In the genomic region with DNA sequence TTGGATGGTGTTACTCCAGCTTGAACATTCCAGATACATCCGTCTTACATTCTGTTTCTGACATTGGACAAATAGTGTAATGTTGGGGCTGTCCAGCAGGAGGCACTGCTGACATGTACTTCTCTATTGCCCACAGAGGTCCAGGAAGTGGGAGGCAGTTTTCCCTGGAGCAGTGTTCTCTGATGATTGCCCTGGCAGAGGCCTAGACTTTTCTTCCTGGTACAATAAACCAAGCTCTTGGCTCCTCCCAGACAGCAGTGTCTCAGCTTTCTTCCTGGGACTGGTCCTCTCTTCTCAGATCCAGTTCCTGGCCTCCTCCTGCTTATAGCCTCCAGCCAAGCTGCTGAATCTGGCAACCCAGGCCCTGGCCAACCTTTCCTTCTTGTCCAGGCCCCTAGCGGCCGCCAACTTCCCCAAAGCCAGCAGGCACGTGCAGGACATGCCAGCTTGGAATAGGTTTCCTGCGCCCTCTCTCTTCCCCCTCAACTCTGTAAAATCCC, we compare ENCODE assay signal across 9 cellular contexts. TPM values are rescaled to one million over a fixed set of nuclear protein-coding genes. Genes with fewer than 3 reads are reported as not detected.
DNase-seq lines count a peak whose midpoint lies in the region; ATAC-seq, FAIRE-seq and TF ChIP-seq lines count a peak whose summit lies in the region.
"Had no signal": no experiment of that assay in that cellular context is flagged by ENCODE, and none has a peak within 500 bp of the region (broad histone marks: within the 10 kb centered on the region; RNA-seq: fewer than 3 reads in every experiment).

No MANE protein-coding gene starts in this region.

- no peaks in the 10 kb centered on the region for H3K27me3 Mint-ChIP-seq in Calu3 (ENCODE audit: unreplicated experiment)

- peaks cover 21% of the 10 kb centered on the region for H3K4me1 Mint-ChIP-seq in Calu3 (ENCODE audit: low read depth, unreplicated experiment)

- H3K27ac Mint-ChIP-seq in Calu3 (ENCODE audit: unreplicated experiment): no peak overlapping the region
- H3K27ac Mint-ChIP-seq: T-helper 1 cell treated with Interleukin-12 subunit alpha and Interleukin-12 subunit beta and Interleukin-4 antibody, amounts not matched to agents 30 μg/mL and 1 μg/mL, for 36 hours had no signal

- ATAC-seq in Panc1 (peak; percentile 87), foreskin keratinocyte (peak; percentile 76), HG02840 (IDR thresholded peaks at IDR 0.05; ENCODE audit: low FRiP score, unreplicated experiment) (no peak)

- H3K36me3 ChIP-seq in Panc1 (ENCODE audit: control insufficient read depth, insufficient read depth, low read length): no peaks in the 10 kb centered on the region
- no peaks in the 10 kb centered on the region for H3K36me3 ChIP-seq in neutrophil

- intact Hi-C loops in Calu3 (cut with micrococcal nuclease; ENCODE audit: unreplicated experiment): loop anchor here (1.0 to 5.0 kb wide), 3 partner anchors 80 to 189 kb away; a partner anchor contains a TSS
- intact Hi-C loops in Panc1 (cut with micrococcal nuclease; ENCODE audit: unreplicated experiment): loop anchor here (5.0 kb wide), 1 partner anchor 115 kb away; a partner anchor contains a TSS

- CTCF ChIA-PET in Calu3 (lab: Charles Lee) (interaction anchor here (0.6 to 6.7 kb wide), 13 partner anchors 52 to 207 kb away, joined by 3 to 157 read pairs (median 4); no protein-coding TSS in a partner anchor), Panc1 (lab: Charles Lee) (interaction anchor here (0.5 to 5.9 kb wide), 16 partner anchors 12 to 430 kb away, joined by 3 to 125 read pairs (median 4); no protein-coding TSS in a partner anchor)

- peak; percentile 65 for TF ChIP-seq CTCF in Calu3 (IDR thresholded peaks at IDR 0.05; ENCODE audit: unreplicated experiment)
- TF ChIP-seq CTCF in Panc1 (IDR thresholded peaks at IDR 0.05): peak; percentile 88
- TF ChIP-seq CTCF in foreskin keratinocyte (conservative IDR thresholded peaks at IDR 0.05): peak; percentile 99
- peak; percentile 79 for TF ChIP-seq CTCF in neutrophil (IDR thresholded peaks at IDR 0.05)

- H3K4me3 Mint-ChIP-seq in Calu3 (ENCODE audit: low read depth, unreplicated experiment): no peak overlapping the region
- H3K4me3 Mint-ChIP-seq: T-helper 1 cell treated with Interleukin-12 subunit alpha and Interleukin-12 subunit beta and Interleukin-4 antibody, amounts not matched to agents 30 μg/mL and 1 μg/mL, for 36 hours had no signal

- BruUV-seq in Calu3 (replicated peaks; lab: Mats Ljungman, UMichigan) (no TSS peak), Panc1 (replicated peaks; lab: Mats Ljungman, UMichigan) (no TSS peak)

- H3K9me3 Mint-ChIP-seq in Calu3 (ENCODE audit: low read depth, unreplicated experiment): no peaks in the 10 kb centered on the region
- H3K9me3 Mint-ChIP-seq: T-helper 1 cell treated with Interleukin-12 subunit alpha and Interleukin-12 subunit beta and Interleukin-4 antibody, amounts not matched to agents 30 μg/mL and 1 μg/mL, for 36 hours had no signal

- POLR2A ChIA-PET in Panc1 (lab: Charles Lee): interaction anchor here (0.6 kb wide), 1 partner anchor 127 kb away, joined by 3 read pairs; no protein-coding TSS in a partner anchor

- H3K4me3 ChIP-seq in Panc1 (ENCODE audit: low read depth in 2 of 2, low read length in 2 of 2) (no peak overlapping the region), neutrophil (ENCODE audit: low read depth in 1 of 2, low read length in 1 of 2) (no peak overlapping the region)

- H3K4me1 ChIP-seq in Panc1 (ENCODE audit: control insufficient read depth, insufficient read depth, low read length) (peaks cover 9% of the 10 kb centered on the region), foreskin keratinocyte (peaks cover 25% of the 10 kb centered on the region), neutrophil (ENCODE audit: control insufficient read depth in 1 of 2, insufficient read depth in 1 of 2, low read depth in 1 of 2, low read length in 1 of 2) (peaks cover 26% of the 10 kb centered on the region in 2 experiments)

- H3K27me3 ChIP-seq in Panc1 (ENCODE audit: control insufficient read depth, insufficient read depth, low read length): no peaks in the 10 kb centered on the region
- no peaks in the 10 kb centered on the region for H3K27me3 ChIP-seq in foreskin keratinocyte
- peaks cover 11% of the 10 kb centered on the region for H3K27me3 ChIP-seq in neutrophil

- no peak for FAIRE-seq in urothelium cell line (lab: Jason Lieb, UNC)

- H3K9me3 ChIP-seq in Panc1 (ENCODE audit: control insufficient read depth, insufficient read depth, low read depth, low read length): no peaks in the 10 kb centered on the region
- H3K9me3 ChIP-seq in neutrophil: no peaks in the 10 kb centered on the region

- H3K27ac ChIP-seq in Panc1 (ENCODE audit: low read length) (peak overlapping the region; percentile 75), foreskin keratinocyte (peak overlapping the region; percentile 93), neutrophil (no peak overlapping the region)

- DNase-seq in Calu3: peak; percentile 78
- peak; percentile 70 for DNase-seq in HuH-7 (ENCODE audit: low spot score)
- peak; percentile 86 for DNase-seq in Panc1 (ENCODE audit: low read depth, low spot score)
- peak; percentile 32 for DNase-seq in activated gamma-delta T cell treated with anti-CD3 and anti-CD28 coated beads, Interleukin-2, amount 50 U/mL, for 16 hours (ENCODE audit: low read depth)
- peak; percentile 86 to 95 for DNase-seq in foreskin keratinocyte
- DNase-seq in urothelium cell line (ENCODE audit: low spot score): peak; percentile 62

- no peaks in the 10 kb centered on the region for H3K36me3 Mint-ChIP-seq in Calu3 (ENCODE audit: insufficient read depth, unreplicated experiment)

- in situ Hi-C loops in Panc1 (cut with HindIII; ENCODE audit: low pct_unique_long_range_greater_than_20kb, low sequenced_read_pairs): no loop called here

RNA-seq across cellular contexts. Expression of a gene that starts 14.9 kb away (rescaled TPM):
- total RNA-seq in Calu3 (2022): 4.5 and 5.0 TPM in 2 replicates
- total RNA-seq in Panc1 (2021; ENCODE audit: unreplicated experiment): 1.0 TPM
- 0.96 TPM for polyA plus RNA-seq in Panc1 (2012; ENCODE audit: insufficient read length)
- 10.9 and 11.9 TPM in 2 replicates for total RNA-seq in foreskin keratinocyte
- 6.1 and 9.5 TPM in 2 replicates for polyA plus RNA-seq in foreskin keratinocyte

RNA-seq across cellular contexts. Expression of a gene that starts 59.1 kb away (rescaled TPM):
- total RNA-seq in Calu3 (2022): 1.3 and 2.0 TPM in 2 replicates
- 1.1 TPM for total RNA-seq in Panc1 (2021; ENCODE audit: unreplicated experiment)
- polyA plus RNA-seq in Panc1 (2012; ENCODE audit: insufficient read length): 1.8 TPM
- total RNA-seq in foreskin keratinocyte: 5.6 and 7.0 TPM in 2 replicates
- polyA plus RNA-seq in foreskin keratinocyte: 6.2 and 6.3 TPM in 2 replicates

Comparison
In these comparisons a context has a peak if more than half of its experiments do, and no peak if none do; other contexts are left out.
1. DNase-seq: peak in every context shown above with its lines; median percentile 90 in foreskin keratinocyte; 86 in Panc1; 78 in Calu3; 70 in HuH-7; 62 in urothelium cell line; 32 in activated gamma-delta T cell treated with anti-CD3 and anti-CD28 coated beads, Interleukin-2, amount 50 U/mL, for 16 hours.